In the genomic region with DNA sequence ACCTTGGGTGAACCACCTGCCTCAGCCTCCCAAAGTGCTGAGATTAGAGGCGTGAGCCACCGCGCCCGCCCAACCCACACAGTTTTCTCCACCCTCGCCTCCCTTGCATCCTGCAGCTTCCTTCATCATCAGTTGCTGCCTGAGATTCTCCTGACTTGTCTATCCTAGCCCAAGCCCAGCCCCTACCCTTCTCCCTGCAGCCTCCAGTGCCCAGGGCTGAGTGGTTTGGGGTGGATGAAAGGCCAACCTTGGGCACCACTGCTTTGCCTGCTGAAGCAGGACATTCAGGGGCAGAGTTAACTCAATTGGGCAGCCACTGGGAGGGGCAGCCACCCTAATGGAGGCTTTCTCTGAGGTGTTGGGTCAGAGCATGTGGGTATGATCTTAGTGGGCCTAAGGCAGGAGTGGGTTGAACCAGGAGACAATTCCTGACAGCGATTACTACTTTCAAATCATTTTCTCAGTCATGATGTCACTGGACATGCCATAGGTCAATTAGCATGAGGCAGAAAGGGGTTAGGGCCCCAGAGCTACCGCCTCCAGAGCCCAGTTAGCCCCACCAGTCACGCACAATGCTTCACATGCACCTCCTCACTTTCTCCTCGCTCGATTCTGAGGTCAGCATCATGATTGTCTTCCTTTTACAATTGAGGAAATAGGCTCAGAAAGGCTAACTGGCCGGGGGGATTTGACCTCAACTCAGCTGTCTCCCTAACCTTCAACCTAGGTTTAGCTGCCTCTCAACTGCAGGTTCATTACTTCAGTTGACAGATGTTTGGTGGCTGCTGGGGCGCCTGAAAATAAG, we compare ENCODE assay signal across 8 cellular contexts. TPM values are rescaled to one million over a fixed set of nuclear protein-coding genes. Genes with fewer than 3 reads are reported as not detected.
A peak's percentile ranks its signal among the peaks of the same experiment; 100 is the strongest.
DNase-seq lines count a peak whose midpoint lies in the region; ATAC-seq, FAIRE-seq and TF ChIP-seq lines count a peak whose summit lies in the region.

No MANE protein-coding gene starts in this region.

- RAD21 ChIA-PET in GM12878 (lab: Charles Lee; ENCODE audit: unreplicated experiment): interaction anchor here (1.1 kb wide), 1 partner anchor 29 kb away, joined by 3 read pairs; no protein-coding TSS in a partner anchor

- H3K9me3 Mint-ChIP-seq in mesothelial cell of epicardium: no peaks in the 10 kb centered on the region

- H3K27me3 Mint-ChIP-seq in mesothelial cell of epicardium (ENCODE audit: low read depth): no peaks in the 10 kb centered on the region

- no peak for TF ChIP-seq CTCF in KMS-11 (conservative IDR thresholded peaks at IDR 0.05; ENCODE audit: low read depth, low read length)
- no peak for TF ChIP-seq CTCF in GM12878 (IDR thresholded peaks at IDR 0.05 in 2 of 3, conservative IDR thresholded peaks at IDR 0.05 in 1 of 3; ENCODE audit: control insufficient read depth in 2 of 3, extremely low read depth in 1 of 3, insufficient read depth in 1 of 3, low read depth in 3 of 3, low read length in 3 of 3)
- TF ChIP-seq CTCF in mesothelial cell of epicardium (IDR thresholded peaks at IDR 0.05; ENCODE audit: unreplicated experiment): no peak

- H3K79me2 ChIP-seq in KMS-11 (ENCODE audit: insufficient read depth, low read depth) (peaks cover 17% of the 10 kb centered on the region; the same call in 1 of the 2 replicates), GM12878 (ENCODE audit: control insufficient read depth, insufficient read depth, low read length) (peaks cover 32% of the 10 kb centered on the region)

- H3K4me3 ChIP-seq in KMS-11 (IDR thresholded peaks at IDR 0.05; ENCODE audit: insufficient read depth, low read depth, low read length): no peak overlapping the region
- peak overlapping the region; percentile 59 for H3K4me3 ChIP-seq in GM12878

- intact Hi-C loops in GM12878 (cut with micrococcal nuclease; ENCODE audit: unreplicated experiment): loop anchor here (2.0 kb wide), 2 partner anchors 35 to 65 kb away; a partner anchor contains a TSS

- TF ChIP-seq EP300 in GM12878 (IDR thresholded peaks at IDR 0.05; ENCODE audit: borderline replicate concordance in 1 of 2, control insufficient read depth in 1 of 2, low read depth in 2 of 2, low read length in 2 of 2): no peak

- SMC1A ChIA-PET in GM12878 (lab: Charles Lee; ENCODE audit: uncharacterized antibody, unreplicated experiment): interaction anchor here (1.0 to 5.0 kb wide), 2 partner anchors 13 to 33 kb away, joined by 3 to 40 read pairs; a partner anchor contains a TSS

- peaks cover 3% of the 10 kb centered on the region for H3K36me3 Mint-ChIP-seq in mesothelial cell of epicardium

- peak; percentile 53 for DNase-seq in DMS153 (lab: John Stamatoyannopoulos, UW)
- DNase-seq in DMS153 treated with DMSO at 0.1 percent for 48 hours (lab: John Stamatoyannopoulos, UW; ENCODE audit: unreplicated experiment): no peak
- DNase-seq in GM12878 (ENCODE audit: low read depth, low spot score): peak; percentile 36
- DNase-seq in mesothelial cell of epicardium (ENCODE audit: low spot score in 2 of 2, unreplicated experiment in 2 of 2): no peak
- DNase-seq in NCI-H524 (lab: John Stamatoyannopoulos, UW): no peak

- H3K4me1 Mint-ChIP-seq in mesothelial cell of epicardium: peaks cover 28% of the 10 kb centered on the region

- 33% methylated on average over 12 of the region's 12 CpGs for WGBS in GM12878 (ENCODE audit: insufficient coverage, insufficient replicate concordance, low lambda C conversion rate, missing lambda C conversion rate)

- in situ Hi-C loops in GM12878 (cut with MboI): loop anchor here (25.0 kb wide), 1 partner anchor 1622 kb away; a partner anchor contains a TSS

- H3K9ac ChIP-seq in KMS-11 (peak overlapping the region; percentile 66; the same call in 1 of the 2 replicates), GM12878 (ENCODE audit: control insufficient read depth, insufficient read depth, low read length) (peak overlapping the region; percentile 87)

- ATAC-seq in GM12878 (peak; percentile 34), HG03442 (IDR thresholded peaks at IDR 0.05; ENCODE audit: unreplicated experiment) (no peak), GM18873 (IDR thresholded peaks at IDR 0.05; ENCODE audit: low FRiP score, unreplicated experiment) (no peak)

- peak; percentile 27 for FAIRE-seq in GM12878 (lab: Jason Lieb, UNC)

- H3K36me3 ChIP-seq in KMS-11 (ENCODE audit: insufficient read depth) (peaks cover 4% of the 10 kb centered on the region; the same call in 1 of the 2 replicates), GM12878 (ENCODE audit: control insufficient read depth in 2 of 2, insufficient read depth in 2 of 2, low read length in 1 of 2) (peaks cover 0 to 14% of the 10 kb centered on the region in 2 experiments; a peak in 2 of 4 replicates)

- H3K4me3 Mint-ChIP-seq in mesothelial cell of epicardium: peak overlapping the region; percentile 90

- H3K4me1 ChIP-seq in KMS-11 (ENCODE audit: low read depth, poor library complexity, severe bottlenecking) (peaks cover 39% of the 10 kb centered on the region), GM12878 (ENCODE audit: control insufficient read depth, insufficient read depth, low read length) (peaks cover 47% of the 10 kb centered on the region)

- POLR2A ChIA-PET in GM12878 (lab: Charles Lee): interaction anchor here (0.6 to 3.0 kb wide), 9 partner anchors 8 to 1586 kb away, joined by 3 to 21 read pairs (median 3); a partner anchor contains a TSS

- H3K27ac ChIP-seq in KMS-11: peak overlapping the region; percentile 78
- peak overlapping the region; percentile 92 for H3K27ac ChIP-seq in GM12878 (ENCODE audit: control insufficient read depth, insufficient read depth)

- H3K27ac Mint-ChIP-seq in mesothelial cell of epicardium: peak overlapping the region; percentile 100

- no peak; the same call in 1 of the 2 replicates for TF ChIP-seq POLR2A in GM12878 (IDR thresholded peaks at IDR 0.05; ENCODE audit: low read depth, low read length)

- H3K9me3 ChIP-seq in GM12878 (replicated peaks; ENCODE audit: control insufficient read depth, insufficient read depth, low read length): no peaks in the 10 kb centered on the region

- CTCF ChIA-PET in GM12878 (lab: Yijun Ruan, JAX): interaction anchor here (0.6 to 6.2 kb wide), 4 partner anchors 11 to 634 kb away, joined by 3 to 31 read pairs (median 4); a partner anchor contains a TSS

- H3K4me2 ChIP-seq in KMS-11: peak overlapping the region; percentile 63
- peak overlapping the region; percentile 90 for H3K4me2 ChIP-seq in GM12878 (ENCODE audit: control insufficient read depth, insufficient read depth)

- H3K27me3 ChIP-seq in KMS-11 (ENCODE audit: insufficient read depth, low read depth): no peaks in the 10 kb centered on the region
- no peaks in the 10 kb centered on the region for H3K27me3 ChIP-seq in GM12878 (replicated peaks in 1 of 2; ENCODE audit: control insufficient read depth in 2 of 2, insufficient read depth in 2 of 2, low read length in 1 of 2)

- H4K20me1 ChIP-seq in KMS-11 (ENCODE audit: insufficient read depth): no peaks in the 10 kb centered on the region
- no peaks in the 10 kb centered on the region for H4K20me1 ChIP-seq in GM12878 (ENCODE audit: control insufficient read depth, insufficient read depth)

- H2AFZ ChIP-seq in KMS-11 (ENCODE audit: low read depth) (no peak overlapping the region), GM12878 (ENCODE audit: control insufficient read depth, low read depth, low read length) (no peak overlapping the region)

- TF ChIP-seq RAD21 in GM12878 (IDR thresholded peaks at IDR 0.05; ENCODE audit: insufficient read depth, low read depth, low read length): no peak

- no TSS peak for BruUV-seq in GM12878 (replicated peaks; lab: Mats Ljungman, UMichigan)

RNA-seq across cellular contexts. Expression of a gene that starts 1.0 kb away (rescaled TPM):
- 9.4 and 12.1 TPM in 2 replicates for total RNA-seq in GM12878 (2013; cell fraction: nucleolus; rRNA removed)
- total RNA-seq in GM12878 (2014; rRNA removed) (47.8 and 62.4 TPM in 2 replicates), GM12878 (2014; rRNA removed; fragmentation: Illumina TruSeq; extraction: Trizol) (39.1 and 41.5 TPM in 2 replicates), GM12878 (2021) (31.6 and 37.1 TPM in 2 replicates), mesothelial cell of epicardium (35.5 to 40.2 TPM (median 36.4 TPM) in 3 replicates)
- 29.1 TPM for polyA plus RNA-seq in GM12878 (2011; ENCODE audit: low read depth)
- polyA plus RNA-seq in GM12878 (2011; rRNA removed) (10.7 and 25.5 TPM in 2 replicates), GM12878 (2014; fragmentation: Illumina TruSeq; extraction: Trizol) (7.5 and 37.5 TPM in 2 replicates), GM12878 (2014; fragmentation: Nextera tagmentation; extraction: Ambion mirVana) (10 to 100 TPM in 1 of 2 experiments, 1 to 10 TPM in 1; 1.8 to 26.8 TPM), GM12878 (2014; rRNA removed) (58.6 and 61.9 TPM in 2 replicates), GM12878 (2016; fragmentation: Nextera tagmentation; extraction: Ambion mirVana) (10 to 100 TPM; 95.0 to 99.7 TPM)
- 39.3 and 59.8 TPM in 2 replicates for polyA plus RNA-seq in GM12878 (2011; cell fraction: cytosol; rRNA removed)
- polyA plus RNA-seq in GM12878 (2011; cell fraction: nucleus; rRNA removed): 31.1 and 39.6 TPM in 2 replicates
- 61.8 and 77.4 TPM in 2 replicates for polyA plus RNA-seq in GM12878 (2012)
- 10.7 and 22.3 TPM in 2 replicates for polyA minus RNA-seq in GM12878 (2011; rRNA and poly(A)+ RNA removed)
- 14.9 and 15.4 TPM in 2 replicates for polyA minus RNA-seq in GM12878 (2011; cell fraction: cytosol; rRNA and poly(A)+ RNA removed)
- polyA minus RNA-seq in GM12878 (2011; cell fraction: nucleus; rRNA and poly(A)+ RNA removed): 4.2 and 8.3 TPM in 2 replicates

RNA-seq across cellular contexts. Expression of a gene that starts 5.5 kb away (rescaled TPM):
- 8.3 and 9.7 TPM in 2 replicates for total RNA-seq in GM12878 (2013; cell fraction: nucleolus; rRNA removed)
- total RNA-seq in GM12878 (2014; rRNA removed): 23.3 and 25.4 TPM in 2 replicates
- total RNA-seq in GM12878 (2014; rRNA removed; fragmentation: Illumina TruSeq; extraction: Trizol): 16.3 and 17.5 TPM in 2 replicates
- total RNA-seq in GM12878 (2021): 75.8 and 81.7 TPM in 2 replicates
- 81.9 TPM for polyA plus RNA-seq in GM12878 (2011; ENCODE audit: low read depth)
- polyA plus RNA-seq in GM12878 (2011; rRNA removed): 8.4 and 11.1 TPM in 2 replicates
- polyA plus RNA-seq in GM12878 (2011; cell fraction: cytosol; rRNA removed): 15.2 and 15.4 TPM in 2 replicates
- polyA plus RNA-seq in GM12878 (2011; cell fraction: nucleus; rRNA removed): 19.2 and 22.3 TPM in 2 replicates
- 116 and 119 TPM in 2 replicates for polyA plus RNA-seq in GM12878 (2012)
- 17.0 and 24.2 TPM in 2 replicates for polyA plus RNA-seq in GM12878 (2014; fragmentation: Illumina TruSeq; extraction: Trizol)
- polyA plus RNA-seq in GM12878 (2014; fragmentation: Nextera tagmentation; extraction: Ambion mirVana): 10 to 100 TPM in 1 of 2 experiments, 1 to 10 TPM in 1; 7.0 to 28.1 TPM
- 32.8 and 46.0 TPM in 2 replicates for polyA plus RNA-seq in GM12878 (2014; rRNA removed)
- 10 to 100 TPM; 12.4 to 12.7 TPM for polyA plus RNA-seq in GM12878 (2016; fragmentation: Nextera tagmentation; extraction: Ambion mirVana)
- polyA minus RNA-seq in GM12878 (2011; rRNA and poly(A)+ RNA removed): 5.7 and 7.5 TPM in 2 replicates
- polyA minus RNA-seq in GM12878 (2011; cell fraction: cytosol; rRNA and poly(A)+ RNA removed): 8.7 and 13.7 TPM in 2 replicates
- polyA minus RNA-seq in GM12878 (2011; cell fraction: nucleus; rRNA and poly(A)+ RNA removed): 3.7 and 3.8 TPM in 2 replicates
- 83.2 to 90.1 TPM (median 85.8 TPM) in 3 replicates for total RNA-seq in mesothelial cell of epicardium

RNA-seq across cellular contexts. Expression of a gene that starts 6.9 kb away (rescaled TPM):
- total RNA-seq in GM12878 (2013; cell fraction: nucleolus; rRNA removed): 10.7 and 13.0 TPM in 2 replicates
- total RNA-seq in GM12878 (2014; rRNA removed) (219 and 251 TPM in 2 replicates), GM12878 (2014; rRNA removed; fragmentation: Illumina TruSeq; extraction: Trizol) (170 and 195 TPM in 2 replicates), GM12878 (2021) (264 and 283 TPM in 2 replicates), mesothelial cell of epicardium (119 to 131 TPM (median 124 TPM) in 3 replicates)
- polyA plus RNA-seq in GM12878 (2011; ENCODE audit: low read depth): 46.9 TPM
- polyA plus RNA-seq in GM12878 (2011; rRNA removed) (75.7 and 138 TPM in 2 replicates), GM12878 (2014; fragmentation: Illumina TruSeq; extraction: Trizol) (42.7 and 109 TPM in 2 replicates), GM12878 (2014; fragmentation: Nextera tagmentation; extraction: Ambion mirVana) (10 to 100 TPM in 1 of 2 experiments, 1 to 10 TPM in 1; 8.4 to 27.7 TPM), GM12878 (2014; rRNA removed) (222 and 270 TPM in 2 replicates), GM12878 (2016; fragmentation: Nextera tagmentation; extraction: Ambion mirVana) (10 to 100 TPM; 59.7 to 84.0 TPM)
- 154 and 216 TPM in 2 replicates for polyA plus RNA-seq in GM12878 (2011; cell fraction: cytosol; rRNA removed)
- 118 and 123 TPM in 2 replicates for polyA plus RNA-seq in GM12878 (2011; cell fraction: nucleus; rRNA removed)
- 119 TPM in 2 replicates for polyA plus RNA-seq in GM12878 (2012)
- polyA minus RNA-seq in GM12878 (2011; rRNA and poly(A)+ RNA removed): 29.3 and 51.8 TPM in 2 replicates
- polyA minus RNA-seq in GM12878 (2011; cell fraction: cytosol; rRNA and poly(A)+ RNA removed): 30.6 and 32.9 TPM in 2 replicates
- 12.5 and 20.9 TPM in 2 replicates for polyA minus RNA-seq in GM12878 (2011; cell fraction: nucleus; rRNA and poly(A)+ RNA removed)

RNA-seq across cellular contexts. Expression of a gene that starts 9.5 kb away (rescaled TPM):
- 16.4 and 16.5 TPM in 2 replicates for total RNA-seq in GM12878 (2013; cell fraction: nucleolus; rRNA removed)
- total RNA-seq in GM12878 (2014; rRNA removed) (19.8 and 26.1 TPM in 2 replicates), GM12878 (2014; rRNA removed; fragmentation: Illumina TruSeq; extraction: Trizol) (19.3 and 22.5 TPM in 2 replicates), GM12878 (2021) (33.7 and 36.4 TPM in 2 replicates), mesothelial cell of epicardium (43.6 to 49.4 TPM (median 45.0 TPM) in 3 replicates)
- polyA plus RNA-seq in GM12878 (2011; ENCODE audit: low read depth): 16.0 TPM
- polyA plus RNA-seq in GM12878 (2011; rRNA removed) (22.4 and 33.9 TPM in 2 replicates), GM12878 (2014; fragmentation: Illumina TruSeq; extraction: Trizol) (12.0 and 27.8 TPM in 2 replicates), GM12878 (2014; fragmentation: Nextera tagmentation; extraction: Ambion mirVana) (1 to 10 TPM; 3.7 to 9.7 TPM), GM12878 (2014; rRNA removed) (64.9 and 70.6 TPM in 2 replicates), GM12878 (2016; fragmentation: Nextera tagmentation; extraction: Ambion mirVana) (10 to 100 TPM; 32.4 to 35.0 TPM)
- 25.4 and 48.0 TPM in 2 replicates for polyA plus RNA-seq in GM12878 (2011; cell fraction: cytosol; rRNA removed)
- 273 and 301 TPM in 2 replicates for polyA plus RNA-seq in GM12878 (2011; cell fraction: nucleus; rRNA removed)
- 47.6 and 50.2 TPM in 2 replicates for polyA plus RNA-seq in GM12878 (2012)
- 9.1 and 19.6 TPM in 2 replicates for polyA minus RNA-seq in GM12878 (2011; rRNA and poly(A)+ RNA removed)
- 8.3 and 11.1 TPM in 2 replicates for polyA minus RNA-seq in GM12878 (2011; cell fraction: cytosol; rRNA and poly(A)+ RNA removed)
- polyA minus RNA-seq in GM12878 (2011; cell fraction: nucleus; rRNA and poly(A)+ RNA removed): 16.4 and 23.9 TPM in 2 replicates

RNA-seq across cellular contexts. Expression of a gene that starts 11.5 kb away (rescaled TPM):
- total RNA-seq in GM12878 (2013; cell fraction: nucleolus; rRNA removed): 9.4 and 10.2 TPM in 2 replicates
- total RNA-seq in GM12878 (2014; rRNA removed) (7.5 and 7.7 TPM in 2 replicates), GM12878 (2014; rRNA removed; fragmentation: Illumina TruSeq; extraction: Trizol) (2.8 and 3.3 TPM in 2 replicates), GM12878 (2021) (7.8 and 10.3 TPM in 2 replicates), mesothelial cell of epicardium (34.9 to 35.7 TPM (median 35.7 TPM) in 3 replicates)
- 1.5 TPM for polyA plus RNA-seq in GM12878 (2011; ENCODE audit: low read depth)
- polyA plus RNA-seq in GM12878 (2011; rRNA removed) (2.0 and 3.2 TPM in 2 replicates), GM12878 (2014; fragmentation: Illumina TruSeq; extraction: Trizol) (1.1 and 3.6 TPM in 2 replicates), GM12878 (2014; fragmentation: Nextera tagmentation; extraction: Ambion mirVana) (under 1 TPM; 0.03 to 0.18 TPM), GM12878 (2014; rRNA removed) (7.3 and 7.6 TPM in 2 replicates), GM12878 (2016; fragmentation: Nextera tagmentation; extraction: Ambion mirVana) (1 to 10 TPM; 1.4 TPM)
- polyA plus RNA-seq in GM12878 (2011; cell fraction: cytosol; rRNA removed): 3.8 and 4.1 TPM in 2 replicates
- polyA plus RNA-seq in GM12878 (2011; cell fraction: nucleus; rRNA removed): 24.2 and 27.6 TPM in 2 replicates
- 5.1 and 5.5 TPM in 2 replicates for polyA plus RNA-seq in GM12878 (2012)
- polyA minus RNA-seq in GM12878 (2011; rRNA and poly(A)+ RNA removed): 4.1 and 5.0 TPM in 2 replicates
- polyA minus RNA-seq in GM12878 (2011; cell fraction: cytosol; rRNA and poly(A)+ RNA removed): 4.0 and 4.8 TPM in 2 replicates
- 7.3 and 9.2 TPM in 2 replicates for polyA minus RNA-seq in GM12878 (2011; cell fraction: nucleus; rRNA and poly(A)+ RNA removed)

Comparison
In these comparisons a context has a peak if more than half of its experiments do, and no peak if none do; other contexts are left out.
1. DNase-seq: peak in DMS153 (single experiment) and GM12878 (single experiment); none in DMS153 treated with DMSO at 0.1 percent for 48 hours (single experiment), mesothelial cell of epicardium (0 of 2) and NCI-H524 (0 of 2).